In genomic region chr15:41930221-41930866, GRCh38 we compare ENCODE assay signal across 9 cellular contexts. TPM values are rescaled to one million over a fixed set of nuclear protein-coding genes. Genes with fewer than 3 reads are reported as not detected.
A peak's percentile ranks its signal among the peaks of the same experiment; 100 is the strongest.
DNase-seq lines count a peak whose midpoint lies in the region; ATAC-seq and TF ChIP-seq lines count a peak whose summit lies in the region.
"Had no signal": no experiment of that assay in that cellular context is flagged by ENCODE, and none has a peak within 500 bp of the region (broad histone marks: within the 10 kb centered on the region; RNA-seq: fewer than 3 reads in every experiment).

No MANE protein-coding gene starts in this region.

- ATAC-seq in mucosa of descending colon = peak; percentile 56

- peaks cover 73% of the 10 kb centered on the region for H3K4me1 ChIP-seq in mucosa of descending colon (ENCODE audit: low read depth)

- DNase-seq in AG08396 (ENCODE audit: low spot score) (peak; percentile 88), NCI-H460 (ENCODE audit: extremely low read depth, low read depth) (peak; percentile 88), coronary artery (ENCODE audit: low spot score) (peak; percentile 78), mucosa of descending colon (peak; percentile 56 to 86 (median 71)), NCI-H510A (lab: John Stamatoyannopoulos, UW) (no peak), NCI-H2081 (lab: John Stamatoyannopoulos, UW) (no peak), putamen (ENCODE audit: low spot score) (no peak)
- no peak for DNase-seq in activated CD4-positive, alpha-beta T cell treated with anti-CD3 and anti-CD28 coated beads, Interleukin-2, amount 50 U/mL, for 1 hour
- DNase-seq: DMS79 had no signal

- no peaks in the 10 kb centered on the region for H3K9me3 ChIP-seq in mucosa of descending colon

- no peaks in the 10 kb centered on the region for H3K36me3 ChIP-seq in mucosa of descending colon (ENCODE audit: low read depth)

- intact Hi-C loops in mucosa of descending colon (cut with DNase I, micrococcal nuclease) = no loop called here

- peak overlapping the region; percentile 65 to 74 for H3K27ac ChIP-seq in coronary artery

- H3K4me3 ChIP-seq in coronary artery (peak overlapping the region; percentile 19), mucosa of descending colon (no peak overlapping the region)

- peak; percentile 24 for TF ChIP-seq CTCF in coronary artery (IDR thresholded peaks at IDR 0.05)
- no peak for TF ChIP-seq CTCF in mucosa of descending colon (IDR thresholded peaks at IDR 0.05)

RNA-seq across cellular contexts. Expression of gene SPTBN5, which starts 36.5 kb away (rescaled TPM):
- total RNA-seq in NCI-H460 (2014; rRNA removed; shearing (Covaris generic)) = 0.06 and 0.10 TPM in 2 replicates
- 0.57 and 0.98 TPM in 2 replicates for polyA plus RNA-seq in NCI-H460 (2014; cell fraction: nucleus; rRNA removed)
- total RNA-seq in mucosa of descending colon = 1 to 10 TPM in 1 of 3 donors, under 1 TPM in 2; 0.36 to 2.2 (median 0.87) TPM

RNA-seq across cellular contexts. Expression of gene EHD4, which starts 42.0 kb away (rescaled TPM):
- total RNA-seq in NCI-H460 (2014; rRNA removed; shearing (Covaris generic)) = 6.7 and 7.4 TPM in 2 replicates
- polyA plus RNA-seq in NCI-H460 (2014; cell fraction: nucleus; rRNA removed) = 6.4 and 7.4 TPM in 2 replicates
- total RNA-seq in mucosa of descending colon = 10 to 100 TPM; 26.4 to 39.0 (median 35.0) TPM

Comparison
In these comparisons a context has a peak if more than half of its experiments do, and no peak if none do; other contexts are left out.
1. DNase-seq: peak in AG08396 (single experiment), NCI-H460 (single experiment), coronary artery (single experiment) and mucosa of descending colon (3 of 3); none in activated CD4-positive, alpha-beta T cell treated with anti-CD3 and anti-CD28 coated beads, Interleukin-2, amount 50 U/mL, for 1 hour (single experiment), NCI-H510A (single experiment), NCI-H2081 (0 of 2) and putamen (single experiment).